9 cellular contexts compared by ENCODE assay signal in genomic region chr2:196987298-196987653, GRCh38.
DNase-seq lines count a peak whose midpoint lies in the region; ATAC-seq and TF ChIP-seq lines count a peak whose summit lies in the region.
"Had no signal": no experiment of that assay in that cellular context is flagged by ENCODE, and none has a peak within 500 bp of the region (broad histone marks: within the 10 kb centered on the region; RNA-seq: fewer than 3 reads in every experiment).

No MANE protein-coding gene starts in this region.

- H3K9me3 ChIP-seq in SJSA1 (replicated peaks) = no peaks in the 10 kb centered on the region
- H3K9me3 ChIP-seq in colonic mucosa = no peaks in the 10 kb centered on the region

- H3K4me1 ChIP-seq in SJSA1 (replicated peaks) = peaks cover 17% of the 10 kb centered on the region
- no peaks in the 10 kb centered on the region for H3K4me1 ChIP-seq in colonic mucosa

- no peaks in the 10 kb centered on the region for H3K27me3 Mint-ChIP-seq in activated T-cell treated with anti-CD3 and anti-CD28 coated beads, Interleukin-2, amount 50 U/mL, for 24 hours
- no peaks in the 10 kb centered on the region for H3K27me3 Mint-ChIP-seq in stimulated activated naive B cell treated with anti-CD40 and anti-IgM and Interleukin-4, amounts not matched to agents 10 μg/mL and 1 μg/mL and 100 μg/mL, for 72 hours

- H3K9ac ChIP-seq in colonic mucosa (ENCODE audit: low read depth in 2 of 2, low read length in 2 of 2) = no peak overlapping the region

- ATAC-seq in stimulated activated naive B cell treated with anti-CD40 and anti-IgM and Interleukin-4, amounts not matched to agents 10 μg/mL and 1 μg/mL and 100 μg/mL, for 72 hours (replicated peaks) = no peak
- no peak for ATAC-seq in GM21515 (IDR thresholded peaks at IDR 0.05; ENCODE audit: unreplicated experiment)

- no peak for DNase-seq in activated T-cell treated with anti-CD3 and anti-CD28 coated beads, Interleukin-2, amount 50 U/mL, for 24 hours
- no peak for DNase-seq in activated T-cell treated with anti-CD3 and anti-CD28 coated beads, Interleukin-2, amount 50 U/mL, for 1 hour
- DNase-seq in SJSA1 (ENCODE audit: low read depth in 1 of 2, low spot score in 2 of 2) (no peak), fibroblast of the conjunctiva (ENCODE audit: low read depth) (peak; percentile 6), occipital lobe (lab: John Stamatoyannopoulos, UW) (no peak), colonic mucosa (no peak)
- DNase-seq in stimulated activated naive B cell treated with anti-CD40 and anti-IgM and Interleukin-4, amounts not matched to agents 10 μg/mL and 1 μg/mL and 100 μg/mL, for 72 hours = no peak
- DNase-seq: activated CD4-positive, CD25-positive, alpha-beta regulatory T cell had no signal

- intact Hi-C loops in colonic mucosa (cut with DNase I) = no loop called here

- TF ChIP-seq CTCF in colonic mucosa (IDR thresholded peaks at IDR 0.05) = no peak

- H3K36me3 ChIP-seq in SJSA1 = no peaks in the 10 kb centered on the region
- no peaks in the 10 kb centered on the region for H3K36me3 ChIP-seq in colonic mucosa

- H3K4me1 Mint-ChIP-seq in activated T-cell treated with anti-CD3 and anti-CD28 coated beads, Interleukin-2, amount 50 U/mL, for 24 hours (ENCODE audit: low read depth) = peaks cover 73% of the 10 kb centered on the region
- peaks cover 26 to 65% of the 10 kb centered on the region in 2 donors for H3K4me1 Mint-ChIP-seq in stimulated activated naive B cell treated with anti-CD40 and anti-IgM and Interleukin-4, amounts not matched to agents 10 μg/mL and 1 μg/mL and 100 μg/mL, for 72 hours

- H3K27ac Mint-ChIP-seq in activated T-cell treated with anti-CD3 and anti-CD28 coated beads, Interleukin-2, amount 50 U/mL, for 24 hours = peak overlapping the region; percentile 97
- peak overlapping the region; percentile 42 for H3K27ac Mint-ChIP-seq in stimulated activated naive B cell treated with anti-CD40 and anti-IgM and Interleukin-4, amounts not matched to agents 10 μg/mL and 1 μg/mL and 100 μg/mL, for 72 hours

- no peak overlapping the region for H3K4me3 ChIP-seq in SJSA1
- no peak overlapping the region for H3K4me3 ChIP-seq in colonic mucosa

- no peaks in the 10 kb centered on the region for H3K27me3 ChIP-seq in SJSA1 (replicated peaks)
- H3K27me3 ChIP-seq in colonic mucosa = no peaks in the 10 kb centered on the region

- H3K9me3 Mint-ChIP-seq in activated T-cell treated with anti-CD3 and anti-CD28 coated beads, Interleukin-2, amount 50 U/mL, for 24 hours = peaks cover 13% of the 10 kb centered on the region
- H3K9me3 Mint-ChIP-seq in stimulated activated naive B cell treated with anti-CD40 and anti-IgM and Interleukin-4, amounts not matched to agents 10 μg/mL and 1 μg/mL and 100 μg/mL, for 72 hours = no peaks in the 10 kb centered on the region

- H3K4me3 Mint-ChIP-seq in activated T-cell treated with anti-CD3 and anti-CD28 coated beads, Interleukin-2, amount 50 U/mL, for 24 hours = peak overlapping the region; percentile 54
- H3K4me3 Mint-ChIP-seq in stimulated activated naive B cell treated with anti-CD40 and anti-IgM and Interleukin-4, amounts not matched to agents 10 μg/mL and 1 μg/mL and 100 μg/mL, for 72 hours = no peak overlapping the region

- H3K36me3 Mint-ChIP-seq in activated T-cell treated with anti-CD3 and anti-CD28 coated beads, Interleukin-2, amount 50 U/mL, for 24 hours (ENCODE audit: low read depth) = peaks cover 70% of the 10 kb centered on the region
- peaks cover 41 to 51% of the 10 kb centered on the region in 2 donors for H3K36me3 Mint-ChIP-seq in stimulated activated naive B cell treated with anti-CD40 and anti-IgM and Interleukin-4, amounts not matched to agents 10 μg/mL and 1 μg/mL and 100 μg/mL, for 72 hours

- H3K27ac ChIP-seq in SJSA1 (peak overlapping the region; percentile 97), colonic mucosa (no peak overlapping the region)
